Comparison of ENCODE assay signal across 7 cellular contexts in the genomic region with DNA sequence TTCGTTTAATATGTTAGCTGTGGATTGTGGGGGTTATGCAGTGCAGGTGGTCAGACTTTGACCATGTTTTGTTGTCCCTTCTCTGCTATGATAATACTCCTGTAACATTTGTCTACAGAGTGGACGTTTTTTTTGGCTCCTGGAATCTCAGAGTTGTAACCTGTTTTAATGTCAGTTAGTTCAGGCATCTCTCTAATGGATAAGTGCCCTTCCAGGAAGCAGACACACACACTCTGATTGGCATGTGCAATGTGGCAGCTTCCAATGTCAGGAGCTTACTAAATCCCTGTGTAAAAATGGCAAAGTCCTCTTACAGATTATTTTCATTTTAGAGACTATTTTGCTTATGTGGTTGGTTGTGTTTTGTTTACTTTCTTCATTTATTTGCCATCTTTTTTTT.
"Had no signal": no experiment of that assay in that cellular context is flagged by ENCODE, and none has a peak within 500 bp of the region (broad histone marks: within the 10 kb centered on the region; RNA-seq: fewer than 3 reads in every experiment).

No MANE protein-coding gene starts in this region.

- H3K4me3 Mint-ChIP-seq: GM23338, H9, IgD-negative memory B cell had no signal

- H3K9me3 Mint-ChIP-seq: GM23338, H9 had no signal

- H3K27me3 Mint-ChIP-seq: IgD-negative memory B cell had no signal

- H3K4me2 ChIP-seq: GM23338 had no signal

- H3K4me3 ChIP-seq: GM23338 had no signal

- ATAC-seq: GM23338 had no signal

- H3K27ac Mint-ChIP-seq: GM23338, H9, IgD-negative memory B cell had no signal

- H2AFZ ChIP-seq: GM23338 had no signal

- H3K36me3 Mint-ChIP-seq: IgD-negative memory B cell had no signal

- FAIRE-seq: H1, H54, HTR-8/SVneo had no signal

- H3K4me1 Mint-ChIP-seq: GM23338, H9, IgD-negative memory B cell had no signal

- DNase-seq: H9, HCEC 1CT had no signal
